ENCODE assay signal across 1 cellular context in the genomic region with DNA sequence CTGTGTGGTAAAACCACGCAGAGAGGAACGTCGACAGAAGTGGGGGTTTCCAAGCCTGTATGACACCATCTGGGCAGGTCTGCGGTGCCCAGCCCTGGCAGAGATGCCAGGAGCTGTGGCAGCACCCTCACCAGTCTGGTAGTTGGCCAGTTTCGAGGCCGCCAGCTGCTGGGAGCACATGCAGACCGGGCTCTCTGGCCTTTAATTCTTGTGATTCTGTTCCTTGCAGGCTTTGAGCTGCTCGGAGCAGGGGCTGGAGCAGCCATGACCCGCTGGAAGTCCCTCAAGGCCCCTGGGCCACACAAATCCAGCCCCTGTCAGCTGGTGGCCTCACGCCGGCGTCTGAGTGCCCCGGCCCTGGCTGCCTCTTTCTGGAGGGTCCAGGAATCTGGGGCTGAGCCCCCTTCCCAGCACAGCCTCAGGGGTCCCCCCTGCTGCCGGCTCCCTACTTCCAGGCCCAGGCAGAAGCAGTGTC. TPM values are rescaled to one million over a fixed set of nuclear protein-coding genes. Genes with fewer than 3 reads are reported as not detected.
"Had no signal": no experiment of that assay in that cellular context is flagged by ENCODE, and none has a peak within 500 bp of the region (broad histone marks: within the 10 kb centered on the region; RNA-seq: fewer than 3 reads in every experiment).

No MANE protein-coding gene starts in this region.

RNA-seq across cellular contexts. Expression of a gene that starts 36.1 kb away (rescaled TPM):
- total RNA-seq: mammary epithelial cell had no signal
